In the genomic region with DNA sequence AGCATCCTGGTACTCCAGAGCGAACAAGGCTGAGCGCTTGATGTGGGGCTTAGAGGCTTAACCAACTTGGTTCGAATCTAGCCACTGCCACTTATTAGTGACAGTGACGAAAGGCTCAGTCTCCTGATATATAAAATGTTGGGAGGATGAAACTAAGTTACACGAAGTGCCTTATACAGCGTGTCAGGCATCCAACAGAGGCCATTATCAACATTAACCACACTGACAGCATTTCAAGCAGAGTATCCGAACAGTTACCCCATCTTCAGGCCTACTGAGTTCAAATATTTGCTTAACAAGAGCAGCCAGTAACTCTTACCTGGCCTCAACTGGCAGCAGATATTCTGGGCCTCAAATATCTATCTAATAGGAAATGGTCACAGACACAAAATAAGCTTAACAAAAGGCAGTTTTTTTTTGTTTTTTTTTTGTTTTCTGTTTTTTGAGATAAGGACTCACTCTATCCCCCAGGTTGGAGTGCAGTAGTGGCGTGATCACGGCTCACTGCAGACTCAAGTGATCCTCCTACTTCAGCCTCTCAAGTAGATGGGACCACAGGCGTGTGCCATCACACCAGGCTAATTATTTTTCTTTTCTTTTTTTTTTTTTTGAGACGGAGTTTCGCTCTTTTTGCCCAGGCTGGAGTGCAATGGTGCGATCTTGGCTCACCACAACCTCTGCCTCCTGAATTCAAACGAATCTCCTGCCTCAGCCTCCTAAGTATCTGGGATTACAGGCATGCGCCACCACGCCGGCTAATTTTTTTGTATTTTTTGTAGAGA, we compare ENCODE assay signal across 1 cellular context.
TF ChIP-seq lines count a peak whose summit lies in the region.

No MANE protein-coding gene starts in this region.

TF ChIP-seq in HepG2, 621 proteins besides CTCF, POLR2A, EP300 and RAD21 (continued from another document and continues in another):
- TF ChIP-seq ZNF333 (CRISPR knock-in tag; IDR thresholded peaks at IDR 0.05; ENCODE audit: borderline replicate concordance) (0 out of 2 replicates have a peak, but pooled peaks have one; percentile 27), ZNF749 (CRISPR knock-in tag; IDR thresholded peaks at IDR 0.05; ENCODE audit: borderline replicate concordance) (no peak), HNRNPLL (IDR thresholded peaks at IDR 0.05; ENCODE audit: low read depth, low read length, poor library complexity, severe bottlenecking) (no peak), ZNF160 (CRISPR knock-in tag; IDR thresholded peaks at IDR 0.05) (no peak), GTF2F1 (IDR thresholded peaks at IDR 0.05; ENCODE audit: low read length) (no peak), POLR2G (IDR thresholded peaks at IDR 0.05; ENCODE audit: low read depth, low read length) (no peak; the same call in 1 of the 2 replicates), HNRNPUL1 (IDR thresholded peaks at IDR 0.05; ENCODE audit: low read depth, low read length) (no peak), TRIM24 (CRISPR knock-in tag; IDR thresholded peaks at IDR 0.05) (no peak), KAT8 (CRISPR knock-in tag; IDR thresholded peaks at IDR 0.05) (no peak), ZNF274 (CRISPR knock-in tag; IDR thresholded peaks at IDR 0.05) (no peak), HIVEP1 (CRISPR knock-in tag; IDR thresholded peaks at IDR 0.05) (no peak), PHF20 (CRISPR knock-in tag; IDR thresholded peaks at IDR 0.05) (no peak), MEIS2 (CRISPR knock-in tag; IDR thresholded peaks at IDR 0.05) (no peak), XBP1 (CRISPR knock-in tag; IDR thresholded peaks at IDR 0.05) (no peak), RORA (CRISPR knock-in tag; IDR thresholded peaks at IDR 0.05) (no peak), ZKSCAN5 (CRISPR knock-in tag; IDR thresholded peaks at IDR 0.05) (no peak), TP53 (CRISPR knock-in tag; conservative IDR thresholded peaks at IDR 0.05) (no peak; the same call in 1 of the 2 replicates), ZNF317 (CRISPR knock-in tag; IDR thresholded peaks at IDR 0.05) (peak; percentile 54), FOXC1 (CRISPR knock-in tag; IDR thresholded peaks at IDR 0.05; ENCODE audit: borderline replicate concordance) (no peak), TOE1 (CRISPR knock-in tag; IDR thresholded peaks at IDR 0.05) (no peak), DNMT3B (CRISPR knock-in tag; conservative IDR thresholded peaks at IDR 0.05) (no peak), ARID2 (CRISPR knock-in tag; IDR thresholded peaks at IDR 0.05; ENCODE audit: borderline replicate concordance) (no peak), RCOR2 (CRISPR knock-in tag; IDR thresholded peaks at IDR 0.05) (peak; percentile 36; the same call in 1 of the 2 replicates), ZMYM2 (CRISPR knock-in tag; IDR thresholded peaks at IDR 0.05) (no peak), ZNF777 (CRISPR knock-in tag; IDR thresholded peaks at IDR 0.05) (peak; percentile 43; the same call in 1 of the 2 replicates), SPEN (CRISPR knock-in tag; IDR thresholded peaks at IDR 0.05; ENCODE audit: low read depth) (0 out of 2 replicates have a peak, but pooled peaks have one; percentile 46), THYN1 (CRISPR knock-in tag; IDR thresholded peaks at IDR 0.05; ENCODE audit: borderline replicate concordance, low read depth) (no peak), RNF2 (conservative IDR thresholded peaks at IDR 0.05; ENCODE audit: low read depth) (no peak), HCFC1 (IDR thresholded peaks at IDR 0.05; ENCODE audit: low read depth, low read length) (no peak), NAIF1 (CRISPR knock-in tag; IDR thresholded peaks at IDR 0.05; ENCODE audit: borderline replicate concordance) (no peak)
- TF ChIP-seq, protein P1, sequence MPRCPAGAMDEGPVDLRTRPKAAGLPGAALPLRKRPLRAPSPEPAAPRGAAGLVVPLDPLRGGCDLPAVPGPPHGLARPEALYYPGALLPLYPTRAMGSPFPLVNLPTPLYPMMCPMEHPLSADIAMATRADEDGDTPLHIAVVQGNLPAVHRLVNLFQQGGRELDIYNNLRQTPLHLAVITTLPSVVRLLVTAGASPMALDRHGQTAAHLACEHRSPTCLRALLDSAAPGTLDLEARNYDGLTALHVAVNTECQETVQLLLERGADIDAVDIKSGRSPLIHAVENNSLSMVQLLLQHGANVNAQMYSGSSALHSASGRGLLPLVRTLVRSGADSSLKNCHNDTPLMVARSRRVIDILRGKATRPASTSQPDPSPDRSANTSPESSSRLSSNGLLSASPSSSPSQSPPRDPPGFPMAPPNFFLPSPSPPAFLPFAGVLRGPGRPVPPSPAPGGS (CRISPR knock-in tag; IDR thresholded peaks at IDR 0.05): no peak
- TF ChIP-seq, protein P2, sequence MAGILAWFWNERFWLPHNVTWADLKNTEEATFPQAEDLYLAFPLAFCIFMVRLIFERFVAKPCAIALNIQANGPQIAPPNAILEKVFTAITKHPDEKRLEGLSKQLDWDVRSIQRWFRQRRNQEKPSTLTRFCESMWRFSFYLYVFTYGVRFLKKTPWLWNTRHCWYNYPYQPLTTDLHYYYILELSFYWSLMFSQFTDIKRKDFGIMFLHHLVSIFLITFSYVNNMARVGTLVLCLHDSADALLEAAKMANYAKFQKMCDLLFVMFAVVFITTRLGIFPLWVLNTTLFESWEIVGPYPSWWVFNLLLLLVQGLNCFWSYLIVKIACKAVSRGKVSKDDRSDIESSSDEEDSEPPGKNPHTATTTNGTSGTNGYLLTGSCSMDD (CRISPR knock-in tag; IDR thresholded peaks at IDR 0.05): no peak
- TF ChIP-seq, protein P3, sequence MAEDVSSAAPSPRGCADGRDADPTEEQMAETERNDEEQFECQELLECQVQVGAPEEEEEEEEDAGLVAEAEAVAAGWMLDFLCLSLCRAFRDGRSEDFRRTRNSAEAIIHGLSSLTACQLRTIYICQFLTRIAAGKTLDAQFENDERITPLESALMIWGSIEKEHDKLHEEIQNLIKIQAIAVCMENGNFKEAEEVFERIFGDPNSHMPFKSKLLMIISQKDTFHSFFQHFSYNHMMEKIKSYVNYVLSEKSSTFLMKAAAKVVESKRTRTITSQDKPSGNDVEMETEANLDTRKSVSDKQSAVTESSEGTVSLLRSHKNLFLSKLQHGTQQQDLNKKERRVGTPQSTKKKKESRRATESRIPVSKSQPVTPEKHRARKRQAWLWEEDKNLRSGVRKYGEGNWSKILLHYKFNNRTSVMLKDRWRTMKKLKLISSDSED (CRISPR knock-in tag; IDR thresholded peaks at IDR 0.05): no peak
- TF ChIP-seq, protein P4, sequence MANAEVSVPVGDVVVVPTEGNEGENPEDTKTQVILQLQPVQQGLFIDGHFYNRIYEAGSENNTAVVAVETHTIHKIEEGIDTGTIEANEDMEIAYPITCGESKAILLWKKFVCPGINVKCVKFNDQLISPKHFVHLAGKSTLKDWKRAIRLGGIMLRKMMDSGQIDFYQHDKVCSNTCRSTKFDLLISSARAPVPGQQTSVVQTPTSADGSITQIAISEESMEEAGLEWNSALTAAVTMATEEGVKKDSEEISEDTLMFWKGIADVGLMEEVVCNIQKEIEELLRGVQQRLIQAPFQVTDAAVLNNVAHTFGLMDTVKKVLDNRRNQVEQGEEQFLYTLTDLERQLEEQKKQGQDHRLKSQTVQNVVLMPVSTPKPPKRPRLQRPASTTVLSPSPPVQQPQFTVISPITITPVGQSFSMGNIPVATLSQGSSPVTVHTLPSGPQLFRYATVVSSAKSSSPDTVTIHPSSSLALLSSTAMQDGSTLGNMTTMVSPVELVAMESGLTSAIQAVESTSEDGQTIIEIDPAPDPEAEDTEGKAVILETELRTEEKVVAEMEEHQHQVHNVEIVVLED (CRISPR knock-in tag; IDR thresholded peaks at IDR 0.05; ENCODE audit: borderline replicate concordance): no peak
- TF ChIP-seq, protein P5, sequence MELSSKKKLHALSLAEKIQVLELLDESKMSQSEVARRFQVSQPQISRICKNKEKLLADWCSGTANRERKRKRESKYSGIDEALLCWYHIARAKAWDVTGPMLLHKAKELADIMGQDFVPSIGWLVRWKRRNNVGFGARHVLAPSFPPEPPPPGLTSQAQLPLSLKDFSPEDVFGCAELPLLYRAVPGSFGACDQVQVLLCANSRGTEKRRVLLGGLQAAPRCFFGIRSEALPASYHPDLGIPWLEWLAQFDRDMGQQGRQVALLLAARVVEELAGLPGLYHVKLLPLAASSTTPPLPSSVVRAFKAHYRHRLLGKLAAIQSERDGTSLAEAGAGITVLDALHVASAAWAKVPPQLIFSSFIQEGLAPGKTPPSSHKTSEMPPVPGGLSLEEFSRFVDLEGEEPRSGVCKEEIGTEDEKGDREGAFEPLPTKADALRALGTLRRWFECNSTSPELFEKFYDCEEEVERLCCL (CRISPR knock-in tag; IDR thresholded peaks at IDR 0.05; ENCODE audit: borderline replicate concordance): no peak
- TF ChIP-seq, protein P6, sequence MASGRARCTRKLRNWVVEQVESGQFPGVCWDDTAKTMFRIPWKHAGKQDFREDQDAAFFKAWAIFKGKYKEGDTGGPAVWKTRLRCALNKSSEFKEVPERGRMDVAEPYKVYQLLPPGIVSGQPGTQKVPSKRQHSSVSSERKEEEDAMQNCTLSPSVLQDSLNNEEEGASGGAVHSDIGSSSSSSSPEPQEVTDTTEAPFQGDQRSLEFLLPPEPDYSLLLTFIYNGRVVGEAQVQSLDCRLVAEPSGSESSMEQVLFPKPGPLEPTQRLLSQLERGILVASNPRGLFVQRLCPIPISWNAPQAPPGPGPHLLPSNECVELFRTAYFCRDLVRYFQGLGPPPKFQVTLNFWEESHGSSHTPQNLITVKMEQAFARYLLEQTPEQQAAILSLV (CRISPR knock-in tag; IDR thresholded peaks at IDR 0.05; ENCODE audit: borderline replicate concordance): no peak
- TF ChIP-seq, protein P7, sequence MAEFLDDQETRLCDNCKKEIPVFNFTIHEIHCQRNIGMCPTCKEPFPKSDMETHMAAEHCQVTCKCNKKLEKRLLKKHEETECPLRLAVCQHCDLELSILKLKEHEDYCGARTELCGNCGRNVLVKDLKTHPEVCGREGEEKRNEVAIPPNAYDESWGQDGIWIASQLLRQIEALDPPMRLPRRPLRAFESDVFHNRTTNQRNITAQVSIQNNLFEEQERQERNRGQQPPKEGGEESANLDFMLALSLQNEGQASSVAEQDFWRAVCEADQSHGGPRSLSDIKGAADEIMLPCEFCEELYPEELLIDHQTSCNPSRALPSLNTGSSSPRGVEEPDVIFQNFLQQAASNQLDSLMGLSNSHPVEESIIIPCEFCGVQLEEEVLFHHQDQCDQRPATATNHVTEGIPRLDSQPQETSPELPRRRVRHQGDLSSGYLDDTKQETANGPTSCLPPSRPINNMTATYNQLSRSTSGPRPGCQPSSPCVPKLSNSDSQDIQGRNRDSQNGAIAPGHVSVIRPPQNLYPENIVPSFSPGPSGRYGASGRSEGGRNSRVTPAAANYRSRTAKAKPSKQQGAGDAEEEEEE (CRISPR knock-in tag; IDR thresholded peaks at IDR 0.05; ENCODE audit: borderline replicate concordance): no peak
- TF ChIP-seq, protein P8, sequence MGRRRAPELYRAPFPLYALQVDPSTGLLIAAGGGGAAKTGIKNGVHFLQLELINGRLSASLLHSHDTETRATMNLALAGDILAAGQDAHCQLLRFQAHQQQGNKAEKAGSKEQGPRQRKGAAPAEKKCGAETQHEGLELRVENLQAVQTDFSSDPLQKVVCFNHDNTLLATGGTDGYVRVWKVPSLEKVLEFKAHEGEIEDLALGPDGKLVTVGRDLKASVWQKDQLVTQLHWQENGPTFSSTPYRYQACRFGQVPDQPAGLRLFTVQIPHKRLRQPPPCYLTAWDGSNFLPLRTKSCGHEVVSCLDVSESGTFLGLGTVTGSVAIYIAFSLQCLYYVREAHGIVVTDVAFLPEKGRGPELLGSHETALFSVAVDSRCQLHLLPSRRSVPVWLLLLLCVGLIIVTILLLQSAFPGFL (CRISPR knock-in tag; IDR thresholded peaks at IDR 0.05): no peak
- TF ChIP-seq, protein P9, sequence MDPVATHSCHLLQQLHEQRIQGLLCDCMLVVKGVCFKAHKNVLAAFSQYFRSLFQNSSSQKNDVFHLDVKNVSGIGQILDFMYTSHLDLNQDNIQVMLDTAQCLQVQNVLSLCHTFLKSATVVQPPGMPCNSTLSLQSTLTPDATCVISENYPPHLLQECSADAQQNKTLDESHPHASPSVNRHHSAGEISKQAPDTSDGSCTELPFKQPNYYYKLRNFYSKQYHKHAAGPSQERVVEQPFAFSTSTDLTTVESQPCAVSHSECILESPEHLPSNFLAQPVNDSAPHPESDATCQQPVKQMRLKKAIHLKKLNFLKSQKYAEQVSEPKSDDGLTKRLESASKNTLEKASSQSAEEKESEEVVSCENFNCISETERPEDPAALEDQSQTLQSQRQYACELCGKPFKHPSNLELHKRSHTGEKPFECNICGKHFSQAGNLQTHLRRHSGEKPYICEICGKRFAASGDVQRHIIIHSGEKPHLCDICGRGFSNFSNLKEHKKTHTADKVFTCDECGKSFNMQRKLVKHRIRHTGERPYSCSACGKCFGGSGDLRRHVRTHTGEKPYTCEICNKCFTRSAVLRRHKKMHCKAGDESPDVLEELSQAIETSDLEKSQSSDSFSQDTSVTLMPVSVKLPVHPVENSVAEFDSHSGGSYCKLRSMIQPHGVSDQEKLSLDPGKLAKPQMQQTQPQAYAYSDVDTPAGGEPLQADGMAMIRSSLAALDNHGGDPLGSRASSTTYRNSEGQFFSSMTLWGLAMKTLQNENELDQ (CRISPR knock-in tag; IDR thresholded peaks at IDR 0.05; ENCODE audit: borderline replicate concordance): no peak
- TF ChIP-seq, protein P10, sequence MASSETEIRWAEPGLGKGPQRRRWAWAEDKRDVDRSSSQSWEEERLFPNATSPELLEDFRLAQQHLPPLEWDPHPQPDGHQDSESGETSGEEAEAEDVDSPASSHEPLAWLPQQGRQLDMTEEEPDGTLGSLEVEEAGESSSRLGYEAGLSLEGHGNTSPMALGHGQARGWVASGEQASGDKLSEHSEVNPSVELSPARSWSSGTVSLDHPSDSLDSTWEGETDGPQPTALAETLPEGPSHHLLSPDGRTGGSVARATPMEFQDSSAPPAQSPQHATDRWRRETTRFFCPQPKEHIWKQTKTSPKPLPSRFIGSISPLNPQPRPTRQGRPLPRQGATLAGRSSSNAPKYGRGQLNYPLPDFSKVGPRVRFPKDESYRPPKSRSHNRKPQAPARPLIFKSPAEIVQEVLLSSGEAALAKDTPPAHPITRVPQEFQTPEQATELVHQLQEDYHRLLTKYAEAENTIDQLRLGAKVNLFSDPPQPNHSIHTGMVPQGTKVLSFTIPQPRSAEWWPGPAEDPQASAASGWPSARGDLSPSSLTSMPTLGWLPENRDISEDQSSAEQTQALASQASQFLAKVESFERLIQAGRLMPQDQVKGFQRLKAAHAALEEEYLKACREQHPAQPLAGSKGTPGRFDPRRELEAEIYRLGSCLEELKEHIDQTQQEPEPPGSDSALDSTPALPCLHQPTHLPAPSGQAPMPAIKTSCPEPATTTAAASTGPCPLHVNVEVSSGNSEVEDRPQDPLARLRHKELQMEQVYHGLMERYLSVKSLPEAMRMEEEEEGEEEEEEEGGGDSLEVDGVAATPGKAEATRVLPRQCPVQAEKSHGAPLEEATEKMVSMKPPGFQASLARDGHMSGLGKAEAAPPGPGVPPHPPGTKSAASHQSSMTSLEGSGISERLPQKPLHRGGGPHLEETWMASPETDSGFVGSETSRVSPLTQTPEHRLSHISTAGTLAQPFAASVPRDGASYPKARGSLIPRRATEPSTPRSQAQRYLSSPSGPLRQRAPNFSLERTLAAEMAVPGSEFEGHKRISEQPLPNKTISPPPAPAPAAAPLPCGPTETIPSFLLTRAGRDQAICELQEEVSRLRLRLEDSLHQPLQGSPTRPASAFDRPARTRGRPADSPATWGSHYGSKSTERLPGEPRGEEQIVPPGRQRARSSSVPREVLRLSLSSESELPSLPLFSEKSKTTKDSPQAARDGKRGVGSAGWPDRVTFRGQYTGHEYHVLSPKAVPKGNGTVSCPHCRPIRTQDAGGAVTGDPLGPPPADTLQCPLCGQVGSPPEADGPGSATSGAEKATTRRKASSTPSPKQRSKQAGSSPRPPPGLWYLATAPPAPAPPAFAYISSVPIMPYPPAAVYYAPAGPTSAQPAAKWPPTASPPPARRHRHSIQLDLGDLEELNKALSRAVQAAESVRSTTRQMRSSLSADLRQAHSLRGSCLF (CRISPR knock-in tag; IDR thresholded peaks at IDR 0.05; ENCODE audit: borderline replicate concordance): no peak
